In the genomic region with DNA sequence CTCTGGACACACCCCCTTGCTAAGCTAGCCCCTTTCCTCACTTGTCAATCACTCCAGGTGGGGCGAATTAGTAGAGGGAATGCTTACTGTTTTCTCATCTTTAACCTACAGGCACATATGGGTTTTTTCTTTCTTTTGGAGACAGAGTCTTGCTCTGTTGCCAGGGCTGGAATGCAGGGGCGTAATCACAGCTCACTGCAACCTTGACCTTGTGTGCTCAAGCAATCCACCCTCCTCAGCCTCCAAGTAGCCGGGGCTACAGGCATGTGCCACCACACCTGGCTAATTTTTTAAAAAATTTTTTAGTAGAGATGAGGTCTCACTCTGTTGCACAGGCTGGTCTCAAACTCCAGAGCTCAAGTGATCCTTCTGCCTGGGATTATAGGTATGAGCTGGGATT, we compare ENCODE assay signal across 1 cellular context.
TF ChIP-seq lines count a peak whose summit lies in the region.

No MANE protein-coding gene starts in this region.

TF ChIP-seq in GM23338, 12 proteins besides CTCF, POLR2A, EP300 and RAD21 (continued from another document):
- no peak for TF ChIP-seq ZNF331 (CRISPR knock-in tag; IDR thresholded peaks at IDR 0.05; ENCODE audit: low read depth)
- TF ChIP-seq JUNB (IDR thresholded peaks at IDR 0.05; ENCODE audit: unreplicated experiment), result no peak
TF ChIP-seq in GM23338: peak in this region for 0.
